8 cellular contexts compared by ENCODE assay signal in the genomic region with DNA sequence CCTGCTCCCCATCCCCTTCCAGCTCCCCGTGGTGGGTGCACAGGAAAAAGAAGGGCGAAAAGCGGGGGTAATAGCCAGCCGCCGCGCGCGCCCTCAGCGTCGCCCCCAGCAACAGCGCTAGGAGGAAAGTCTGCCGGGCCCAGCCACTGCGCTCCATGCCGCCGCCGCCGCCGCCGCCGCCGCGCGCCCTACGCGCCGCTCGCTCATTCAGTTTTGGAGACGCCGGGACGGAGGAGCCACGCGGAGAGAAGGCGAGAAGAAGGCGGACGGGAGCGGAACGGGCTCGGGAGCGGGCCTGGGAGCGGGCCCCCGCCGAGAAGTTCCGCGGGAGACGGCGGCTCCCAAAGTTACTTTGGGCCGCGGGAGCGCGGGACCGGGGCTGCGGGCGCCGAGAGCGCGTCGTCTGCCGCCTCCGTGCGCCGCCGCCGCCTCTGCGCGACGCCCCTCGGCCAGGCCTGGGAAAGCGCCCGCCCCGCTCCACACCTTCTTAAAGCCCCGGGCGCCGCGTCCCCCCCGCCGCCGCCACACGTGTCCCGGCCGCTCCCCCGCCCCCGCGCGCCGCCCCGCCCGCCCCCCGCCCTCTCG. TPM values are rescaled to one million over a fixed set of nuclear protein-coding genes. Genes with fewer than 3 reads are reported as not detected.
DNase-seq lines count a peak whose midpoint lies in the region; ATAC-seq, FAIRE-seq and TF ChIP-seq lines count a peak whose summit lies in the region.

RELN (minus strand) TSS at position 459 of the 585 bp plus-strand sequence; CDS start at position 157, 302 bp downstream.

- intact Hi-C loops in pancreas (cut with DNase I) = no loop called here

- 1% methylated on average over 26 to 89 of the region's 89 CpGs for WGBS in pancreas, 2 donors
- WGBS in small intestine, 3 donors = 1 to 4% (median 2%) methylated on average over 17 to 89 of the region's 89 CpGs

- H3K27me3 ChIP-seq in BE2C (no peaks in the 10 kb centered on the region), H7 (ENCODE audit: control insufficient read depth, insufficient read depth, low read length) (peaks cover 63% of the 10 kb centered on the region), pancreas (peaks cover 0 to 14% (median 3%) of the 10 kb centered on the region in 4 donors), small intestine (ENCODE audit: control insufficient read depth in 2 of 2, insufficient read depth in 2 of 2, low read length in 2 of 2) (peaks cover 10 to 22% of the 10 kb centered on the region in 2 donors)

- H3K4me3 ChIP-seq in BE2C (ENCODE audit: low read depth, low read length) (peak within 1 kb of the TSS; percentile 89), H7 (ENCODE audit: insufficient read depth, low read depth, low read length) (peak within 1 kb of the TSS; percentile 48), fibroblast of the aortic adventitia (ENCODE audit: low read depth, low read length) (peak within 1 kb of the TSS; percentile 54), pancreas (peak within 1 kb of the TSS; percentile 18 to 50 (median 29)), small intestine (ENCODE audit: low read depth in 1 of 2, low read length in 2 of 2) (peak within 1 kb of the TSS in 1 of 2 donors; percentile 37)

- H3K4me1 ChIP-seq in BE2C (peaks cover 4% of the 10 kb centered on the region), pancreas (no peaks in the 10 kb centered on the region), small intestine (ENCODE audit: control insufficient read depth in 2 of 2, insufficient read depth in 1 of 2, low read depth in 1 of 2, low read length in 1 of 2) (no peaks in the 10 kb centered on the region)

- no peak for TF ChIP-seq CTCF in BE2C (IDR thresholded peaks at IDR 0.05; ENCODE audit: low read depth, low read length)
- no peak for TF ChIP-seq CTCF in fibroblast of the aortic adventitia (IDR thresholded peaks at IDR 0.05; ENCODE audit: insufficient read depth, low read length)
- TF ChIP-seq CTCF in pancreas (IDR thresholded peaks at IDR 0.05) = no peak

- FAIRE-seq in pancreas (lab: Jason Lieb, UNC) (no peak), small intestine (lab: Jason Lieb, UNC) (no peak)

- H3K27ac ChIP-seq in pancreas (no peak within 1 kb of the TSS), small intestine (ENCODE audit: low read depth in 1 of 2, low read length in 1 of 2) (no peak within 1 kb of the TSS)

- DNase-seq in BE2C (peak; percentile 82), H7 (peak; percentile 73), SW480 (ENCODE audit: low spot score) (peak; percentile 18), fibroblast of the aortic adventitia (ENCODE audit: low read depth) (peak; percentile 22), pancreas (peak in 2 of 6 donors; percentile 39 to 57), small intestine (no peak), KG1 (lab: John Stamatoyannopoulos, UW) (no peak)

- H3K36me3 ChIP-seq in BE2C (no peaks in the 10 kb centered on the region; the same call in 1 of the 2 replicates), H7 (replicated peaks; ENCODE audit: control insufficient read depth, insufficient read depth, low read length) (no peaks in the 10 kb centered on the region), pancreas (no peaks in the 10 kb centered on the region), small intestine (ENCODE audit: control insufficient read depth in 2 of 2, insufficient read depth in 2 of 2, low read length in 2 of 2) (no peaks in the 10 kb centered on the region)

- no peaks in the 10 kb centered on the region for H3K9me3 ChIP-seq in BE2C
- H3K9me3 ChIP-seq in pancreas = no peaks in the 10 kb centered on the region
- no peaks in the 10 kb centered on the region for H3K9me3 ChIP-seq in small intestine (ENCODE audit: control insufficient read depth, low read depth)

- peak in 3 of 4 donors; percentile 54 to 63 (median 61) for ATAC-seq in pancreas
- no peak for ATAC-seq in HG02885 (IDR thresholded peaks at IDR 0.05; ENCODE audit: poor library complexity, unreplicated experiment)

RNA-seq across cellular contexts. Expression of gene RELN, which starts in this region (rescaled TPM):
- polyA plus RNA-seq in BE2C (2012; ENCODE audit: insufficient read depth, insufficient read length, low read depth) = 71.3 TPM
- 0.24 TPM in 1 of 2 replicates, not detected in the other for total RNA-seq in H7 (2014; rRNA removed; shearing (Covaris generic))
- 7.5 and 88.7 TPM in 2 replicates for total RNA-seq in fibroblast of the aortic adventitia (ENCODE audit: low replicate concordance)
- 1 to 10 TPM in 2 of 6 donors, under 1 TPM in 4; 0.42 to 1.4 (median 0.89) TPM for total RNA-seq in pancreas
- under 1 TPM; 0.08 to 0.49 TPM for polyA plus RNA-seq in pancreas
- 1 to 10 TPM in 1 of 3 donors, not detected in 2; 8.1 TPM for polyA plus RNA-seq in small intestine

Comparison
In these comparisons a context has a peak if more than half of its experiments do, and no peak if none do; other contexts are left out.
1. Peak in DNase-seq and H3K4me3 ChIP-seq in H7; RNA of the gene not detected or under 1 TPM.
2. DNase-seq: peak in BE2C (single experiment), SW480 (single experiment) and fibroblast of the aortic adventitia (single experiment); none in small intestine (single experiment) and KG1 (single experiment).